Comparison of ENCODE assay signal across 26 cellular contexts in genomic region chr1:240747907-240748306, GRCh38.
"Had no signal": no experiment of that assay in that cellular context is flagged by ENCODE, and none has a peak within 500 bp of the region (broad histone marks: within the 10 kb centered on the region; RNA-seq: fewer than 3 reads in every experiment).

No MANE protein-coding gene starts in this region.

- H3K36me3 ChIP-seq: colonic mucosa, esophagus muscularis mucosa, esophagus squamous epithelium, gastrocnemius medialis, gastroesophageal sphincter, heart left ventricle, heart right ventricle had no signal

- FAIRE-seq: endothelial cell of umbilical vein, frontal cortex had no signal

- H3K4me1 ChIP-seq: colonic mucosa, esophagus muscularis mucosa, esophagus squamous epithelium, foreskin keratinocyte, gastrocnemius medialis, gastroesophageal sphincter, heart left ventricle, heart right ventricle had no signal

- H3K4me3 ChIP-seq: colonic mucosa, coronary artery, dorsolateral prefrontal cortex, esophagus muscularis mucosa, esophagus squamous epithelium, gastrocnemius medialis, gastroesophageal sphincter, heart left ventricle, heart right ventricle, hepatocyte had no signal

- ATAC-seq: effector memory CD8-positive, alpha-beta T cell; esophagus mucosa; foreskin keratinocyte; gastrocnemius medialis; gastroesophageal sphincter; heart left ventricle; heart right ventricle had no signal

- H3K4me2 ChIP-seq: hepatocyte had no signal

- DNase-seq: colonic mucosa; cortex of kidney; dermis blood vessel endothelial cell; dorsolateral prefrontal cortex; effector CD4-positive, alpha-beta T cell; effector CD8-positive, alpha-beta T cell; effector memory CD4-positive, alpha-beta T cell; effector memory CD8-positive, alpha-beta T cell; endodermal cell; erythroblast; esophagus squamous epithelium; foreskin fibroblast; foreskin keratinocyte; foreskin melanocyte; gastrocnemius medialis; glutamatergic neuron; heart left ventricle; heart right ventricle had no signal

- H3K9me3 ChIP-seq: colonic mucosa, esophagus muscularis mucosa, esophagus squamous epithelium, gastrocnemius medialis, gastroesophageal sphincter, heart left ventricle, heart right ventricle had no signal

- H3K27ac ChIP-seq: colonic mucosa, coronary artery, dorsolateral prefrontal cortex, epithelial cell of prostate, esophagus muscularis mucosa, esophagus squamous epithelium, foreskin keratinocyte, gastrocnemius medialis, gastroesophageal sphincter, heart left ventricle, heart right ventricle, hepatocyte had no signal
